In genomic region chr3:42819351-42819965, GRCh38 we compare ENCODE assay signal across 12 cellular contexts. TPM values are rescaled to one million over a fixed set of nuclear protein-coding genes. Genes with fewer than 3 reads are reported as not detected.
DNase-seq lines count a peak whose midpoint lies in the region; ATAC-seq, FAIRE-seq and TF ChIP-seq lines count a peak whose summit lies in the region.
"Had no signal": no experiment of that assay in that cellular context is flagged by ENCODE, and none has a peak within 500 bp of the region (broad histone marks: within the 10 kb centered on the region; RNA-seq: fewer than 3 reads in every experiment).

No MANE protein-coding gene starts in this region.

- no peak overlapping the region for H2BK5ac ChIP-seq in mesendoderm (ENCODE audit: low read length)

- H3K4me2 ChIP-seq in GM12878 (ENCODE audit: control insufficient read depth, insufficient read depth) (no peak overlapping the region), mesendoderm (ENCODE audit: low read length) (no peak overlapping the region)
- H3K4me2 ChIP-seq: BLaER1 treated with 17β-estradiol and CSF1 and Interleukin-3, amounts not matched to agents 10 nM and 100 nM had no signal

- H3K9me3 ChIP-seq in GM12878 (replicated peaks; ENCODE audit: control insufficient read depth, insufficient read depth, low read length) (no peaks in the 10 kb centered on the region), kidney (ENCODE audit: control insufficient read depth in 1 of 2, low read length in 2 of 2) (no peaks in the 10 kb centered on the region)

- in situ Hi-C loops in GM12878 (cut with MboI), result no loop called here

- H3K79me1 ChIP-seq in mesendoderm (ENCODE audit: low read length), result no peaks in the 10 kb centered on the region

- SMC1A ChIA-PET in GM12878 (lab: Charles Lee; ENCODE audit: uncharacterized antibody, unreplicated experiment), result interaction anchor here (0.9 to 2.0 kb wide), 3 partner anchors 10 to 20 kb away, joined by 3 to 6 read pairs (median 3); partner anchors contain the start of gene ACKR2

- CTCF ChIA-PET in GM12878 (lab: Yijun Ruan, JAX), result interaction anchor here (0.7 to 3.5 kb wide), 5 partner anchors 13 to 40 kb away, joined by 3 to 16 read pairs (median 3); partner anchors contain the start of gene HIGD1A

- H3K4me1 ChIP-seq in GM12878 (ENCODE audit: control insufficient read depth, insufficient read depth, low read length) (no peaks in the 10 kb centered on the region), mesendoderm (ENCODE audit: control insufficient read depth, low read depth, low read length) (no peaks in the 10 kb centered on the region), kidney (ENCODE audit: control insufficient read depth in 1 of 2, insufficient read depth in 1 of 2, low read depth in 1 of 2, low read length in 2 of 2) (peaks cover 0 to 6% of the 10 kb centered on the region in 2 donors)

- H4K5ac ChIP-seq in mesendoderm (ENCODE audit: low read length), result no peak overlapping the region

- no peak overlapping the region for H4K8ac ChIP-seq in mesendoderm (ENCODE audit: low read depth, low read length)

- H2BK15ac ChIP-seq in mesendoderm (replicated peaks; ENCODE audit: low read depth), result no peak overlapping the region

- TF ChIP-seq CTCF in GM12878 (IDR thresholded peaks at IDR 0.05 in 2 of 3, conservative IDR thresholded peaks at IDR 0.05 in 1 of 3; ENCODE audit: control insufficient read depth in 2 of 3, extremely low read depth in 1 of 3, insufficient read depth in 1 of 3, low read depth in 3 of 3, low read length in 3 of 3) (no peak), kidney (IDR thresholded peaks at IDR 0.05; ENCODE audit: borderline replicate concordance, extremely low read depth, insufficient read depth) (no peak)

- WGBS in GM12878 (ENCODE audit: insufficient coverage, insufficient replicate concordance, low lambda C conversion rate, missing lambda C conversion rate), result 37% methylated on average over 2 of the region's 2 CpGs
- no CpG with 5 or more reads among the region's 2 CpGs for WGBS in mesendoderm (ENCODE audit: extremely low coverage, insufficient coverage, low lambda C conversion rate)

- POLR2A ChIA-PET in GM12878 (lab: Charles Lee), result no interaction called here

- no peak for FAIRE-seq in GM12878 (lab: Jason Lieb, UNC)
- no peak for FAIRE-seq in kidney (lab: Jason Lieb, UNC)
- FAIRE-seq: endothelial cell of umbilical vein, GM12891 had no signal

- H3K79me2 ChIP-seq in GM12878 (ENCODE audit: control insufficient read depth, insufficient read depth, low read length), result no peaks in the 10 kb centered on the region
- no peaks in the 10 kb centered on the region for H3K79me2 ChIP-seq in mesendoderm (ENCODE audit: control insufficient read depth, insufficient read depth, low read length)

- H3K18ac ChIP-seq in mesendoderm (ENCODE audit: low read length), result no peak overlapping the region

- H3K4ac ChIP-seq in mesendoderm (ENCODE audit: low read depth, low read length), result no peak overlapping the region

- no peak for TF ChIP-seq EP300 in GM12878 (IDR thresholded peaks at IDR 0.05; ENCODE audit: borderline replicate concordance in 1 of 2, control insufficient read depth in 1 of 2, low read depth in 2 of 2, low read length in 2 of 2)

- H3K36me3 ChIP-seq in GM12878 (ENCODE audit: control insufficient read depth in 2 of 2, insufficient read depth in 2 of 2, low read length in 1 of 2) (no peaks in the 10 kb centered on the region), mesendoderm (ENCODE audit: control insufficient read depth, insufficient read depth, low read length) (no peaks in the 10 kb centered on the region), kidney (ENCODE audit: control insufficient read depth in 1 of 2, insufficient read depth in 2 of 2, low read length in 2 of 2) (no peaks in the 10 kb centered on the region)
- H3K36me3 ChIP-seq: BLaER1 treated with 17β-estradiol and CSF1 and Interleukin-3, amounts not matched to agents 10 nM and 100 nM had no signal

- DNase-seq in ELF-1 (ENCODE audit: low read depth, low spot score) (peak; percentile 27), NCI-H2227 treated with DMSO at 0.1 percent for 48 hours (lab: John Stamatoyannopoulos, UW) (peak; percentile 53), GM12878 (ENCODE audit: low read depth, low spot score) (no peak), mesendoderm (peak; percentile 63), A172 (ENCODE audit: low spot score) (no peak), kidney (no peak)

- H3K56ac ChIP-seq in mesendoderm (ENCODE audit: low read length), result no peak overlapping the region

- no peak for TF ChIP-seq POLR2A in GM12878 (IDR thresholded peaks at IDR 0.05; ENCODE audit: low read depth, low read length)

- intact Hi-C loops in GM12878 (cut with micrococcal nuclease; ENCODE audit: unreplicated experiment) (no loop called here), kidney (cut with DNase I) (no loop called here)

- H2AK5ac ChIP-seq in mesendoderm (ENCODE audit: low read length), result no peak overlapping the region

- BruUV-seq in GM12878 (replicated peaks; lab: Mats Ljungman, UMichigan), result no TSS peak

- H3K9ac ChIP-seq in GM12878 (ENCODE audit: control insufficient read depth, insufficient read depth, low read length) (no peak overlapping the region), mesendoderm (ENCODE audit: low read length) (no peak overlapping the region), kidney (ENCODE audit: low read length in 2 of 2) (no peak overlapping the region)
- H3K9ac ChIP-seq: BLaER1 treated with 17β-estradiol and CSF1 and Interleukin-3, amounts not matched to agents 10 nM and 100 nM had no signal

- no peak overlapping the region for H3K4me3 ChIP-seq in GM12878
- H3K4me3 ChIP-seq in mesendoderm (ENCODE audit: low read length), result no peak overlapping the region
- no peak overlapping the region for H3K4me3 ChIP-seq in kidney (ENCODE audit: low read length in 2 of 2)
- H3K4me3 ChIP-seq: BLaER1 treated with 17β-estradiol and CSF1 and Interleukin-3, amounts not matched to agents 10 nM and 100 nM had no signal

- no peak overlapping the region for H2BK120ac ChIP-seq in mesendoderm (ENCODE audit: low read depth, low read length)

- no peak overlapping the region for H2AFZ ChIP-seq in GM12878 (ENCODE audit: control insufficient read depth, low read depth, low read length)

- ATAC-seq in GM12878 (peak; percentile 63), HG03439 (IDR thresholded peaks at IDR 0.05; ENCODE audit: unreplicated experiment) (no peak), HG02981 (IDR thresholded peaks at IDR 0.05; ENCODE audit: unreplicated experiment) (no peak)

- H3K27me3 ChIP-seq in GM12878 (replicated peaks in 1 of 2; ENCODE audit: control insufficient read depth in 2 of 2, insufficient read depth in 2 of 2, low read length in 1 of 2), result 0 out of 4 replicates have a peak, but pooled peaks cover 0 to 2% of the 10 kb centered on the region in 2 experiments
- H3K27me3 ChIP-seq in mesendoderm (ENCODE audit: insufficient read depth, low read length, poor library complexity), result no peaks in the 10 kb centered on the region
- H3K27me3 ChIP-seq: BLaER1 treated with 17β-estradiol and CSF1 and Interleukin-3, amounts not matched to agents 10 nM and 100 nM had no signal

- no peak overlapping the region for H3K27ac ChIP-seq in GM12878 (ENCODE audit: control insufficient read depth, insufficient read depth)
- H3K27ac ChIP-seq in mesendoderm (ENCODE audit: low read depth, low read length), result no peak overlapping the region
- no peak overlapping the region for H3K27ac ChIP-seq in kidney (ENCODE audit: low read depth in 2 of 2, low read length in 2 of 2)
- H3K27ac ChIP-seq: BLaER1 treated with 17β-estradiol and CSF1 and Interleukin-3, amounts not matched to agents 10 nM and 100 nM had no signal

- no peaks in the 10 kb centered on the region for H4K20me1 ChIP-seq in GM12878 (ENCODE audit: control insufficient read depth, insufficient read depth)
- H4K20me1 ChIP-seq: BLaER1 treated with 17β-estradiol and CSF1 and Interleukin-3, amounts not matched to agents 10 nM and 100 nM had no signal

- RAD21 ChIA-PET in GM12878 (lab: Charles Lee; ENCODE audit: unreplicated experiment), result no interaction called here

- TF ChIP-seq RAD21 in GM12878 (IDR thresholded peaks at IDR 0.05; ENCODE audit: insufficient read depth, low read depth, low read length), result no peak

- no peak overlapping the region for H3K23ac ChIP-seq in mesendoderm (ENCODE audit: low read length)

RNA-seq across cellular contexts. Expression of gene ACKR2, which starts 10.2 kb away (rescaled TPM):
- total RNA-seq in GM12878 (2013; cell fraction: nucleolus; rRNA removed), result 1.2 and 2.2 TPM in 2 replicates
- 0.05 TPM in 1 of 2 replicates, not detected in the other for total RNA-seq in GM12878 (2014; rRNA removed)
- total RNA-seq in GM12878 (2014; rRNA removed; fragmentation: Illumina TruSeq; extraction: Trizol), result 0.18 TPM in 1 of 2 replicates, not detected in the other
- total RNA-seq in GM12878 (2021), result 0.36 and 0.82 TPM in 2 replicates
- not detected for polyA plus RNA-seq in GM12878 (2011; ENCODE audit: low read depth)
- polyA plus RNA-seq in GM12878 (2011; rRNA removed), result 0.13 and 0.35 TPM in 2 replicates
- polyA plus RNA-seq in GM12878 (2011; cell fraction: cytosol; rRNA removed), result 0.06 and 0.10 TPM in 2 replicates
- polyA plus RNA-seq in GM12878 (2011; cell fraction: nucleus; rRNA removed), result 0.31 and 0.36 TPM in 2 replicates
- polyA plus RNA-seq in GM12878 (2012), result 0.18 and 0.30 TPM in 2 replicates
- polyA plus RNA-seq in GM12878 (2014; fragmentation: Illumina TruSeq; extraction: Trizol), result 0.28 and 0.36 TPM in 2 replicates
- polyA plus RNA-seq in GM12878 (2014; fragmentation: Nextera tagmentation; extraction: Ambion mirVana), result under 1 TPM; 0.05 TPM
- 0.10 and 0.91 TPM in 2 replicates for polyA plus RNA-seq in GM12878 (2014; rRNA removed)
- under 1 TPM in 1 of 2 experiments, not detected in 1; 0.17 TPM for polyA plus RNA-seq in GM12878 (2016; fragmentation: Nextera tagmentation; extraction: Ambion mirVana)
- 0.22 and 0.36 TPM in 2 replicates for polyA minus RNA-seq in GM12878 (2011; rRNA and poly(A)+ RNA removed)
- polyA minus RNA-seq in GM12878 (2011; cell fraction: cytosol; rRNA and poly(A)+ RNA removed), result not detected in 2 replicates
- polyA minus RNA-seq in GM12878 (2011; cell fraction: nucleus; rRNA and poly(A)+ RNA removed), result 0.36 and 0.77 TPM in 2 replicates
- 0.27 TPM for polyA plus RNA-seq in mesendoderm (2013, experiment 1 of 2)
- 0.27 TPM for polyA plus RNA-seq in mesendoderm (2013, experiment 2 of 2)
- not detected in 2 replicates for total RNA-seq in A172 (2014; rRNA removed; shearing (Covaris generic))
- 8.9 TPM for total RNA-seq in kidney
- 0.86 TPM for polyA plus RNA-seq in kidney (ENCODE audit: insufficient read depth, low read depth, low replicate concordance)
- total RNA-seq: endothelial cell of umbilical vein, pulmonary artery endothelial cell had no signal

RNA-seq across cellular contexts. Expression of gene HIGD1A, which starts 15.2 kb away (rescaled TPM):
- total RNA-seq in GM12878 (2013; cell fraction: nucleolus; rRNA removed), result 16.7 and 20.1 TPM in 2 replicates
- total RNA-seq in GM12878 (2014; rRNA removed) (91.6 and 116 TPM in 2 replicates), GM12878 (2014; rRNA removed; fragmentation: Illumina TruSeq; extraction: Trizol) (132 and 135 TPM in 2 replicates), GM12878 (2021) (68.2 and 73.9 TPM in 2 replicates), kidney (207 TPM)
- 66.9 TPM for polyA plus RNA-seq in GM12878 (2011; ENCODE audit: low read depth)
- polyA plus RNA-seq in GM12878 (2011; rRNA removed) (179 and 268 TPM in 2 replicates), GM12878 (2014; fragmentation: Illumina TruSeq; extraction: Trizol) (171 and 178 TPM in 2 replicates), GM12878 (2014; fragmentation: Nextera tagmentation; extraction: Ambion mirVana) (100 to 1,000 TPM; 405 to 487 TPM), GM12878 (2014; rRNA removed) (90.3 and 119 TPM in 2 replicates), GM12878 (2016; fragmentation: Nextera tagmentation; extraction: Ambion mirVana) (100 to 1,000 TPM; 254 to 271 TPM), kidney (ENCODE audit: insufficient read depth, low read depth, low replicate concordance) (283 TPM)
- 48.2 and 57.0 TPM in 2 replicates for polyA plus RNA-seq in GM12878 (2011; cell fraction: cytosol; rRNA removed)
- polyA plus RNA-seq in GM12878 (2011; cell fraction: nucleus; rRNA removed), result 41.2 and 48.6 TPM in 2 replicates
- 71.3 and 86.8 TPM in 2 replicates for polyA plus RNA-seq in GM12878 (2012)
- polyA minus RNA-seq in GM12878 (2011; rRNA and poly(A)+ RNA removed), result 28.0 and 49.1 TPM in 2 replicates
- polyA minus RNA-seq in GM12878 (2011; cell fraction: cytosol; rRNA and poly(A)+ RNA removed), result 19.1 and 19.4 TPM in 2 replicates
- polyA minus RNA-seq in GM12878 (2011; cell fraction: nucleus; rRNA and poly(A)+ RNA removed), result 8.6 and 14.2 TPM in 2 replicates
- 244 TPM for polyA plus RNA-seq in mesendoderm (2013, experiment 1 of 2)
- 237 TPM for polyA plus RNA-seq in mesendoderm (2013, experiment 2 of 2)
- 249 and 254 TPM in 2 replicates for total RNA-seq in A172 (2014; rRNA removed; shearing (Covaris generic))

RNA-seq across cellular contexts. Expression of gene CCDC13, which starts 46.4 kb away (rescaled TPM):
- total RNA-seq in GM12878 (2013; cell fraction: nucleolus; rRNA removed), result not detected in 2 replicates
- total RNA-seq in GM12878 (2014; rRNA removed) (0.33 TPM in 1 of 2 replicates, not detected in the other), GM12878 (2014; rRNA removed; fragmentation: Illumina TruSeq; extraction: Trizol) (0.13 TPM in 1 of 2 replicates, not detected in the other), GM12878 (2021) (0.16 TPM in 1 of 2 replicates, not detected in the other), kidney (5.3 TPM)
- polyA plus RNA-seq in GM12878 (2011; ENCODE audit: low read depth), result not detected
- polyA plus RNA-seq in GM12878 (2011; rRNA removed) (0.29 and 0.81 TPM in 2 replicates), GM12878 (2014; fragmentation: Illumina TruSeq; extraction: Trizol) (0.14 and 0.31 TPM in 2 replicates), GM12878 (2014; fragmentation: Nextera tagmentation; extraction: Ambion mirVana) (under 1 TPM in 1 of 2 experiments, not detected in 1; 0.35 TPM), GM12878 (2014; rRNA removed) (0.69 and 0.81 TPM in 2 replicates), GM12878 (2016; fragmentation: Nextera tagmentation; extraction: Ambion mirVana) (under 1 TPM in 1 of 2 experiments, not detected in 1; 0.19 TPM), kidney (ENCODE audit: insufficient read depth, low read depth, low replicate concordance) (7.0 TPM)
- polyA plus RNA-seq in GM12878 (2011; cell fraction: cytosol; rRNA removed), result 0.32 and 0.33 TPM in 2 replicates
- polyA plus RNA-seq in GM12878 (2011; cell fraction: nucleus; rRNA removed), result 1.1 TPM in 2 replicates
- polyA plus RNA-seq in GM12878 (2012), result 0.34 and 0.37 TPM in 2 replicates
- 0.46 TPM in 1 of 2 replicates, not detected in the other for polyA minus RNA-seq in GM12878 (2011; rRNA and poly(A)+ RNA removed)
- not detected in 2 replicates for polyA minus RNA-seq in GM12878 (2011; cell fraction: cytosol; rRNA and poly(A)+ RNA removed)
- polyA minus RNA-seq in GM12878 (2011; cell fraction: nucleus; rRNA and poly(A)+ RNA removed), result 0.48 TPM in 1 of 2 replicates, not detected in the other
- 0.20 TPM for polyA plus RNA-seq in mesendoderm (2013, experiment 1 of 2)
- 0.20 TPM for polyA plus RNA-seq in mesendoderm (2013, experiment 2 of 2)
- 0.02 TPM in 1 of 2 replicates, not detected in the other for total RNA-seq in A172 (2014; rRNA removed; shearing (Covaris generic))

RNA-seq across cellular contexts. Expression of gene CYP8B1, which starts 56.2 kb away (rescaled TPM):
- not detected in 2 replicates for total RNA-seq in GM12878 (2013; cell fraction: nucleolus; rRNA removed)
- total RNA-seq in GM12878 (2014; rRNA removed) (not detected in 2 replicates), GM12878 (2014; rRNA removed; fragmentation: Illumina TruSeq; extraction: Trizol) (not detected in 2 replicates), GM12878 (2021) (0.08 and 0.24 TPM in 2 replicates), kidney (10.4 TPM)
- not detected for polyA plus RNA-seq in GM12878 (2011; ENCODE audit: low read depth)
- polyA plus RNA-seq in GM12878 (2011; rRNA removed) (not detected in 2 replicates), GM12878 (2014; fragmentation: Illumina TruSeq; extraction: Trizol) (not detected in 2 replicates), GM12878 (2014; fragmentation: Nextera tagmentation; extraction: Ambion mirVana) (not detected), GM12878 (2014; rRNA removed) (not detected in 2 replicates), GM12878 (2016; fragmentation: Nextera tagmentation; extraction: Ambion mirVana) (not detected), kidney (ENCODE audit: insufficient read depth, low read depth, low replicate concordance) (4.3 TPM)
- polyA plus RNA-seq in GM12878 (2011; cell fraction: cytosol; rRNA removed), result not detected in 2 replicates
- not detected in 2 replicates for polyA plus RNA-seq in GM12878 (2011; cell fraction: nucleus; rRNA removed)
- polyA plus RNA-seq in GM12878 (2012), result 0.03 and 0.04 TPM in 2 replicates
- polyA minus RNA-seq in GM12878 (2011; rRNA and poly(A)+ RNA removed), result not detected in 2 replicates
- not detected in 2 replicates for polyA minus RNA-seq in GM12878 (2011; cell fraction: cytosol; rRNA and poly(A)+ RNA removed)
- polyA minus RNA-seq in GM12878 (2011; cell fraction: nucleus; rRNA and poly(A)+ RNA removed), result not detected in 2 replicates
- polyA plus RNA-seq in mesendoderm (2013, experiment 1 of 2), result 0.01 TPM
- polyA plus RNA-seq in mesendoderm (2013, experiment 2 of 2), result not detected
- not detected in 2 replicates for total RNA-seq in A172 (2014; rRNA removed; shearing (Covaris generic))
- total RNA-seq: endothelial cell of umbilical vein, pulmonary artery endothelial cell had no signal
- polyA plus RNA-seq: endothelial cell of umbilical vein had no signal

Comparison
In these comparisons a context has a peak if more than half of its experiments do, and no peak if none do; other contexts are left out.
1. DNase-seq: peak in ELF-1 (single experiment), NCI-H2227 treated with DMSO at 0.1 percent for 48 hours (single experiment) and mesendoderm (single experiment); none in GM12878 (single experiment), A172 (single experiment) and kidney (single experiment).